In the genomic region with DNA sequence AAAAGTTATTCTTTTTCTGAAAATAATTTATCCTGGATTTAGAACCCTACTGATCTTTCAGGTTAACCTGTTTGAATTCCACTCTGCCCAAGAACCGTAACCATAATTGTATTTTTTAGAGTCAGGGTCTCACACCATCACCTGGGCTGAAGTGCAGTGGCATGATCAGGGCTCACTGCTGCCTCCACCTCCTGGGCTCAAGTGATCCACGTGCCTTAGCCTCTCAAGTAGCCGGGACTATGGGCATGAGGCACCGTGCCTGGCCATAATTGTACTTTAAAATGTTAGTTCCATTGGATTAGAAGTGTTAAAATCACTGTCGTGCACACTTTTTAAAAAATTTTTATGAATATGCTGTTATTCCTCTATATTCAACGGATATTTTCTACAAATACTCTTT, we compare ENCODE assay signal across 8 cellular contexts. TPM values are rescaled to one million over a fixed set of nuclear protein-coding genes. Genes with fewer than 3 reads are reported as not detected.
A peak's percentile ranks its signal among the peaks of the same experiment; 100 is the strongest.
DNase-seq lines count a peak whose midpoint lies in the region; ATAC-seq and TF ChIP-seq lines count a peak whose summit lies in the region.

No MANE protein-coding gene starts in this region.

- no peak for DNase-seq in CD8-positive, alpha-beta memory T cell
- DNase-seq in MM.1S = no peak
- no peak for DNase-seq in neural progenitor cell (ENCODE audit: low spot score)
- no peak for DNase-seq in epidermal melanocyte (ENCODE audit: insufficient read length, low spot score)
- DNase-seq in NK-92 (lab: John Stamatoyannopoulos, UW; ENCODE audit: unreplicated experiment) = no peak
- DNase-seq in 8988T = no peak

- H3K4me1 Mint-ChIP-seq in CD8-positive, alpha-beta memory T cell = peaks cover 21 to 38% (median 32%) of the 10 kb centered on the region in 3 donors
- H3K4me1 Mint-ChIP-seq in neural progenitor cell = peaks cover 13% of the 10 kb centered on the region

- no peak overlapping the region for H3K27ac ChIP-seq in CD8-positive, alpha-beta memory T cell (ENCODE audit: low read depth, low read length)
- H3K27ac ChIP-seq in MM.1S (ENCODE audit: low read length) (peak overlapping the region; percentile 67; the same call in 1 of the 2 replicates), duodenal mucosa (ENCODE audit: low read depth, low read length) (no peak overlapping the region), neural progenitor cell (no peak overlapping the region)

- peak overlapping the region; percentile 51 to 90 (median 85) for H3K4me3 Mint-ChIP-seq in CD8-positive, alpha-beta memory T cell
- H3K4me3 Mint-ChIP-seq in neural progenitor cell = peak overlapping the region; percentile 87

- no peaks in the 10 kb centered on the region for H3K27me3 ChIP-seq in CD8-positive, alpha-beta memory T cell (ENCODE audit: insufficient read depth, low read length, poor library complexity, severe bottlenecking)
- H3K27me3 ChIP-seq in MM.1S (replicated peaks; ENCODE audit: insufficient read depth, low read length) (no peaks in the 10 kb centered on the region), duodenal mucosa (ENCODE audit: control insufficient read depth in 1 of 2, insufficient read depth in 2 of 2, low read length in 2 of 2) (no peaks in the 10 kb centered on the region), neural progenitor cell (peaks cover 4% of the 10 kb centered on the region)

- H3K9me3 ChIP-seq in CD8-positive, alpha-beta memory T cell (ENCODE audit: low read length) = no peaks in the 10 kb centered on the region
- H3K9me3 ChIP-seq in MM.1S (replicated peaks; ENCODE audit: insufficient read depth, low read length) (no peaks in the 10 kb centered on the region), duodenal mucosa (ENCODE audit: control insufficient read depth in 1 of 2, low read length in 2 of 2) (no peaks in the 10 kb centered on the region), neural progenitor cell (ENCODE audit: low read depth) (no peaks in the 10 kb centered on the region)

- H3K79me2 ChIP-seq in MM.1S (ENCODE audit: low read length) (peaks cover 36% of the 10 kb centered on the region), neural progenitor cell (ENCODE audit: low read depth) (peaks cover 10% of the 10 kb centered on the region)

- peaks cover 0 to 15% (median 4%) of the 10 kb centered on the region in 3 donors for H3K36me3 Mint-ChIP-seq in CD8-positive, alpha-beta memory T cell
- no peaks in the 10 kb centered on the region for H3K36me3 Mint-ChIP-seq in neural progenitor cell

- H3K27ac Mint-ChIP-seq in CD8-positive, alpha-beta memory T cell = peak overlapping the region in 7 of 8 donors; percentile 22 to 90 (median 78)
- peak overlapping the region; percentile 84 for H3K27ac Mint-ChIP-seq in neural progenitor cell

- POLR2A ChIA-PET in CD8-positive, alpha-beta memory T cell (lab: Charles Lee) = no interaction called here

- no peaks in the 10 kb centered on the region for H3K36me3 ChIP-seq in CD8-positive, alpha-beta memory T cell (ENCODE audit: insufficient read depth, low read length)
- peaks cover 3% of the 10 kb centered on the region; the same call in 1 of the 2 replicates for H3K36me3 ChIP-seq in MM.1S (replicated peaks; ENCODE audit: insufficient read depth, low read length)
- peaks cover 0 to 4% of the 10 kb centered on the region in 2 donors for H3K36me3 ChIP-seq in duodenal mucosa (ENCODE audit: control insufficient read depth in 1 of 2, insufficient read depth in 2 of 2, low read length in 2 of 2)
- no peaks in the 10 kb centered on the region for H3K36me3 ChIP-seq in neural progenitor cell

- CTCF ChIA-PET in CD8-positive, alpha-beta memory T cell (lab: Charles Lee) = no interaction called here

- no peaks in the 10 kb centered on the region for H3K9me2 ChIP-seq in MM.1S (replicated peaks; ENCODE audit: insufficient read depth, low read length)

- peaks cover 29% of the 10 kb centered on the region for H3K4me1 ChIP-seq in CD8-positive, alpha-beta memory T cell (ENCODE audit: insufficient read depth, low read length)
- H3K4me1 ChIP-seq in MM.1S (ENCODE audit: low read length) (peaks cover 24% of the 10 kb centered on the region), duodenal mucosa (ENCODE audit: control insufficient read depth in 1 of 2, insufficient read depth in 2 of 2, low read length in 2 of 2) (peaks cover 15 to 20% of the 10 kb centered on the region in 2 donors), neural progenitor cell (peaks cover 10% of the 10 kb centered on the region)

- peaks cover 4% of the 10 kb centered on the region in 2 donors for H3K27me3 Mint-ChIP-seq in CD8-positive, alpha-beta memory T cell
- no peaks in the 10 kb centered on the region for H3K27me3 Mint-ChIP-seq in neural progenitor cell (ENCODE audit: insufficient read depth, low read depth)

- peak overlapping the region; percentile 88 for H3K9ac ChIP-seq in MM.1S (ENCODE audit: low read length)
- H3K9ac ChIP-seq in duodenal mucosa (ENCODE audit: low read depth in 1 of 2, low read length in 2 of 2) = peak overlapping the region; percentile 91 to 95
- no peak overlapping the region for H3K9ac ChIP-seq in neural progenitor cell

- TF ChIP-seq CTCF in MM.1S (IDR thresholded peaks at IDR 0.05; ENCODE audit: low read length) = no peak
- TF ChIP-seq CTCF in neural progenitor cell (IDR thresholded peaks at IDR 0.05) = no peak

- H3F3A ChIP-seq in MM.1S (ENCODE audit: insufficient read depth, low read length) = peaks cover 14% of the 10 kb centered on the region
- peaks cover 25% of the 10 kb centered on the region for H3F3A ChIP-seq in neural progenitor cell (ENCODE audit: low read depth)

- H4K20me1 ChIP-seq in MM.1S (ENCODE audit: insufficient read depth, low read length) = no peaks in the 10 kb centered on the region
- H4K20me1 ChIP-seq in neural progenitor cell (ENCODE audit: low read depth) = no peaks in the 10 kb centered on the region

- no peak overlapping the region; the same call in 1 of the 2 replicates for H2AFZ ChIP-seq in MM.1S (ENCODE audit: low read length)
- H2AFZ ChIP-seq in neural progenitor cell (replicated peaks) = peak overlapping the region; percentile 90

- H3K9me3 Mint-ChIP-seq in CD8-positive, alpha-beta memory T cell = no peaks in the 10 kb centered on the region
- H3K9me3 Mint-ChIP-seq in neural progenitor cell = no peaks in the 10 kb centered on the region

- no peak for ATAC-seq in GM21515 (IDR thresholded peaks at IDR 0.05; ENCODE audit: unreplicated experiment)

- H3K4me3 ChIP-seq in CD8-positive, alpha-beta memory T cell (ENCODE audit: low read length) = no peak overlapping the region
- H3K4me3 ChIP-seq in MM.1S (ENCODE audit: low read length) = peak overlapping the region; percentile 86
- peak overlapping the region; percentile 86 to 92 for H3K4me3 ChIP-seq in duodenal mucosa (ENCODE audit: low read depth in 1 of 2, low read length in 2 of 2)
- peak overlapping the region; percentile 97 for H3K4me3 ChIP-seq in neural progenitor cell

- H3K4me2 ChIP-seq in MM.1S (ENCODE audit: low read depth, low read length) = peak overlapping the region; percentile 92
- peak overlapping the region; percentile 79 for H3K4me2 ChIP-seq in neural progenitor cell

RNA-seq across cellular contexts. Expression of gene MTMR10, which starts 1.0 kb away (rescaled TPM):
- 10 to 100 TPM; 17.3 to 18.0 TPM for total RNA-seq in CD8-positive, alpha-beta memory T cell
- 9.6 TPM for polyA plus RNA-seq in CD8-positive, alpha-beta memory T cell
- 8.8 and 18.7 TPM in 2 replicates for total RNA-seq in neural progenitor cell (ENCODE audit: low replicate concordance)
